In genomic region chr5:123087173-123088030, GRCh38 we compare ENCODE assay signal across 2 cellular contexts.
TF ChIP-seq lines count a peak whose summit lies in the region.

No MANE protein-coding gene starts in this region.

TF ChIP-seq in GM23338, 12 proteins besides CTCF, POLR2A, EP300 and RAD21:
- TF ChIP-seq EZH2phosphoT487 (IDR thresholded peaks at IDR 0.05; ENCODE audit: unreplicated experiment) (peak; percentile 21), ZNF331 (CRISPR knock-in tag; IDR thresholded peaks at IDR 0.05; ENCODE audit: low read depth) (no peak), EZH2 (IDR thresholded peaks at IDR 0.05; ENCODE audit: low read depth, unreplicated experiment) (peak; percentile 95), ETS1 (IDR thresholded peaks at IDR 0.05) (no peak)

TF ChIP-seq in H1, 55 proteins besides CTCF, POLR2A, EP300 and RAD21:
- TF ChIP-seq SIX5 (IDR thresholded peaks at IDR 0.05; ENCODE audit: low read depth, low read length) (no peak), EZH2 (IDR thresholded peaks at IDR 0.05; ENCODE audit: low read depth, low read length, severe bottlenecking) (peak; percentile 96), CBX8 (IDR thresholded peaks at IDR 0.05; ENCODE audit: borderline replicate concordance, low read depth, low read length) (peak; percentile 37; the same call in 1 of the 2 replicates), RNF2 (IDR thresholded peaks at IDR 0.05; ENCODE audit: borderline replicate concordance, low read depth, low read length, missing control alignments, poor library complexity, severe bottlenecking) (peak; percentile 96), SUZ12 (IDR thresholded peaks at IDR 0.05; ENCODE audit: low read length) (peak; percentile 93)
